1 cellular context compared by ENCODE assay signal in the genomic region with DNA sequence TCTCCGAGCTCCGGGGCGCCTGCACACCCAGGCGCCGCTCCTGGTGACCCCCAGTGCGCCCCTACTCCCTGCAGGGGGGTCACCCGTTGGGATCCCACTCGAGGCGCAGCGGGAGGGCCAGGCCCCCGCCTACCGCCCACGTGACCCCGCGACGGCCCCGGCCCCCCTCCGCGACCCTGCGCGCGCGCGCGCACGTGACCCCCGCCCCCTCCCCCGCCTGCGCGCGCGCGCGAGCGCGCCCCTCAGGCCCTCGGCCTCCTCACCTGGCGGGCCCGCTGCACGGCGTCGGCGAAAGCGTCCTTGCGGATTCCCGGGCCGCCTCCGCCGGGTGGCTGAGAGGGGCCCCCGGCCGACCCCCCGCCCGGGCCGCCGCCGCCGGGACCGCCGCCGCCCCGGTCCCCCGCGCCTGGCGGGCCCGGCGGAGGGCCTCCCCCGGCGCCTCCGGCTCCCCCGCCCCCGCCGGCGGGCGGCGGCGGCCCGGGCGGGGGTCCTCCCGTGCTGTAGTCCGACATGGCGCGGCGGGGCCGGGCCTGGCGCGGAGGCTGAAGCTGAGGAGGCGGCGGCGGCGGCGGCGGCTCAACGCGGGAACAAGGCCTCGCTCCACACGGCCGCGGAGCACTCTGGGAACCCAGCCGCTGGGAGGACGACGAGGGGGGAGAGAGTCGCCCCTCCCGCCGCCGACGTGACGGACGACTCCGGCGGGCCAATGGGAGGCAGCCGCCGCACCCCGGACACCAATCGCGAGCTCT.
TF ChIP-seq lines count a peak whose summit lies in the region.

A gene with protein sequence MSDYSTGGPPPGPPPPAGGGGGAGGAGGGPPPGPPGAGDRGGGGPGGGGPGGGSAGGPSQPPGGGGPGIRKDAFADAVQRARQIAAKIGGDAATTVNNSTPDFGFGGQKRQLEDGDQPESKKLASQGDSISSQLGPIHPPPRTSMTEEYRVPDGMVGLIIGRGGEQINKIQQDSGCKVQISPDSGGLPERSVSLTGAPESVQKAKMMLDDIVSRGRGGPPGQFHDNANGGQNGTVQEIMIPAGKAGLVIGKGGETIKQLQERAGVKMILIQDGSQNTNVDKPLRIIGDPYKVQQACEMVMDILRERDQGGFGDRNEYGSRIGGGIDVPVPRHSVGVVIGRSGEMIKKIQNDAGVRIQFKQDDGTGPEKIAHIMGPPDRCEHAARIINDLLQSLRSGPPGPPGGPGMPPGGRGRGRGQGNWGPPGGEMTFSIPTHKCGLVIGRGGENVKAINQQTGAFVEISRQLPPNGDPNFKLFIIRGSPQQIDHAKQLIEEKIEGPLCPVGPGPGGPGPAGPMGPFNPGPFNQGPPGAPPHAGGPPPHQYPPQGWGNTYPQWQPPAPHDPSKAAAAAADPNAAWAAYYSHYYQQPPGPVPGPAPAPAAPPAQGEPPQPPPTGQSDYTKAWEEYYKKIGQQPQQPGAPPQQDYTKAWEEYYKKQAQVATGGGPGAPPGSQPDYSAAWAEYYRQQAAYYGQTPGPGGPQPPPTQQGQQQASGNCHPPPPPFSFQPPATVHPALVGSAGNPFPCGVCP (minus strand): TSS at position 622 of the 749 bp plus-strand sequence. CDS start 110 bp downstream, at position 512.

TF ChIP-seq in endothelial cell of umbilical vein, 7 proteins besides CTCF, POLR2A, EP300 and RAD21:
- no peak for TF ChIP-seq EZH2 (IDR thresholded peaks at IDR 0.05; ENCODE audit: borderline replicate concordance, low read depth, low read length, severe bottlenecking)
- TF ChIP-seq POLR2AphosphoS5 (IDR thresholded peaks at IDR 0.05; ENCODE audit: insufficient read depth, low read depth, low read length), result peak; percentile 57
TF ChIP-seq in endothelial cell of umbilical vein: peak in this region for 1.
